ENCODE assay signal across 1 cellular context in the genomic region with DNA sequence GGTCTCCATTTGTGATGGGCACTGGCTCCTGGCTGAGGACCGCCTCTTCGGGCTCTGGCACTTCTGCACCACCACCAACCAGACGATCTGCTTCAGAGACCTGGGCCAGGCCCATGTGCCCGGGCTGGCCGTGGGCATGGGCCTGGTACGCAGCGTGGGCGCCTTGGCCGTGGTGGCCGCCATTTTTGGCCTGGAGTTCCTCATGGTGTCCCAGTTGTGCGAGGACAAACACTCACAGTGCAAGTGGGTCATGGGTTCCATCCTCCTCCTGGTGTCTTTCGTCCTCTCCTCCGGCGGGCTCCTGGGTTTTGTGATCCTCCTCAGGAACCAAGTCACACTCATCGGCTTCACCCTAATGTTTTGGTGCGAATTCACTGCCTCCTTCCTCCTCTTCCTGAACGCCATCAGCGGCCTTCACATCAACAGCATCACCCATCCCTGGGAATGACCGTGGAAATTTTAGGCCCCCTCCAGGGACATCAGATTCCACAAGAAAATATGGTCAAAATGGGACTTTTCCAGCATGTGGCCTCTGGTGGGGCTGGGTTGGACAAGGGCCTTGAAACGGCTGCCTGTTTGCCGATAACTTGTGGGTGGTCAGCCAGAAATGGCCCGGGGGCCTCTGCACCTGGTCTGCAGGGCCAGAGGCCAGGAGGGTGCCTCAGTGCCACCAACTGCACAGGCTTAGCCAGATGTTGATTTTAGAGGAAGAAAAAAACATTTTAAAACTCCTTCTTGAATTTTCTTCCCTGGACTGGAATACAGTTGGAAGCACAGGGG.
TF ChIP-seq lines count a peak whose summit lies in the region.

No MANE protein-coding gene starts in this region.

TF ChIP-seq in HepG2, 621 proteins besides CTCF, POLR2A, EP300 and RAD21:
- peak; percentile 42 for TF ChIP-seq PRPF4 (IDR thresholded peaks at IDR 0.05; ENCODE audit: low read depth, low read length, poor library complexity, severe bottlenecking)
- peak; percentile 89 for TF ChIP-seq AGO2 (optimal IDR thresholded peaks at IDR 0.05; ENCODE audit: low read depth, low read length)
- 0 out of 2 replicates have a peak, but pooled peaks have one; percentile 41 for TF ChIP-seq ZNF430 (CRISPR knock-in tag; IDR thresholded peaks at IDR 0.05)
- TF ChIP-seq, protein P1, sequence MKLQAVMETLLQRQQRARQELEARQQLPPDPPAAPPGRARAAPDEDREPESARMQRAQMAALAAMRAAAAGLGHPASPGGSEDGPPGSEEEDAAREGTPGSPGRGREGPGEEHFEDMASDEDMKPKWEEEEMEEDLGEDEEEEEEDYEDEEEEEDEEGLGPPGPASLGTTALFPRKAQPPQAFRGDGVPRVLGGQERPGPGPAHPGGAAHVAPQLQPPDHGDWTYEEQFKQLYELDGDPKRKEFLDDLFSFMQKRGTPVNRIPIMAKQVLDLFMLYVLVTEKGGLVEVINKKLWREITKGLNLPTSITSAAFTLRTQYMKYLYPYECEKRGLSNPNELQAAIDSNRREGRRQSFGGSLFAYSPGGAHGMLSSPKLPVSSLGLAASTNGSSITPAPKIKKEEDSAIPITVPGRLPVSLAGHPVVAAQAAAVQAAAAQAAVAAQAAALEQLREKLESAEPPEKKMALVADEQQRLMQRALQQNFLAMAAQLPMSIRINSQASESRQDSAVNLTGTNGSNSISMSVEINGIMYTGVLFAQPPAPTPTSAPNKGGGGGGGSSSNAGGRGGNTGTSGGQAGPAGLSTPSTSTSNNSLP (IDR thresholded peaks at IDR 0.05; ENCODE audit: low read depth, low read length), result no peak
- TF ChIP-seq ZBTB38 (CRISPR knock-in tag; IDR thresholded peaks at IDR 0.05), result peak; percentile 98
- peak; percentile 13; the same call in 1 of the 2 replicates for TF ChIP-seq ZNF276 (CRISPR knock-in tag; IDR thresholded peaks at IDR 0.05; ENCODE audit: low read depth)
- TF ChIP-seq HIVEP1 (CRISPR knock-in tag; IDR thresholded peaks at IDR 0.05), result 0 out of 2 replicates have a peak, but pooled peaks have one; percentile 33
- TF ChIP-seq HNF1B (CRISPR knock-in tag; IDR thresholded peaks at IDR 0.05), result 0 out of 2 replicates have a peak, but pooled peaks have one; percentile 18
- 0 out of 2 replicates have a peak, but pooled peaks have one; percentile 23 for TF ChIP-seq ZNF746 (CRISPR knock-in tag; IDR thresholded peaks at IDR 0.05)
- TF ChIP-seq, protein P2, sequence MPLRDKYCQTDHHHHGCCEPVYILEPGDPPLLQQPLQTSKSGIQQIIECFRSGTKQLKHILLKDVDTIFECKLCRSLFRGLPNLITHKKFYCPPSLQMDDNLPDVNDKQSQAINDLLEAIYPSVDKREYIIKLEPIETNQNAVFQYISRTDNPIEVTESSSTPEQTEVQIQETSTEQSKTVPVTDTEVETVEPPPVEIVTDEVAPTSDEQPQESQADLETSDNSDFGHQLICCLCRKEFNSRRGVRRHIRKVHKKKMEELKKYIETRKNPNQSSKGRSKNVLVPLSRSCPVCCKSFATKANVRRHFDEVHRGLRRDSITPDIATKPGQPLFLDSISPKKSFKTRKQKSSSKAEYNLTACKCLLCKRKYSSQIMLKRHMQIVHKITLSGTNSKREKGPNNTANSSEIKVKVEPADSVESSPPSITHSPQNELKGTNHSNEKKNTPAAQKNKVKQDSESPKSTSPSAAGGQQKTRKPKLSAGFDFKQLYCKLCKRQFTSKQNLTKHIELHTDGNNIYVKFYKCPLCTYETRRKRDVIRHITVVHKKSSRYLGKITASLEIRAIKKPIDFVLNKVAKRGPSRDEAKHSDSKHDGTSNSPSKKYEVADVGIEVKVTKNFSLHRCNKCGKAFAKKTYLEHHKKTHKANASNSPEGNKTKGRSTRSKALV (CRISPR knock-in tag; IDR thresholded peaks at IDR 0.05), result 0 out of 2 replicates have a peak, but pooled peaks have one; percentile 3
- peak; percentile 60; the same call in 1 of the 2 replicates for TF ChIP-seq HNRNPL (IDR thresholded peaks at IDR 0.05; ENCODE audit: low read depth, low read length)
- 0 out of 2 replicates have a peak, but pooled peaks have one; percentile 71 for TF ChIP-seq ZNF572 (CRISPR knock-in tag; IDR thresholded peaks at IDR 0.05)
- TF ChIP-seq ZC3H13 (CRISPR knock-in tag; IDR thresholded peaks at IDR 0.05), result 0 out of 2 replicates have a peak, but pooled peaks have one; percentile 20
- 0 out of 2 replicates have a peak, but pooled peaks have one; percentile 82 for TF ChIP-seq GLMP (CRISPR knock-in tag; IDR thresholded peaks at IDR 0.05; ENCODE audit: borderline replicate concordance)
- no peak for TF ChIP-seq ZNF558 (CRISPR knock-in tag; IDR thresholded peaks at IDR 0.05; ENCODE audit: borderline replicate concordance)
- TF ChIP-seq ZNF354B (CRISPR knock-in tag; IDR thresholded peaks at IDR 0.05), result no peak
- TF ChIP-seq RBFOX2 (IDR thresholded peaks at IDR 0.05; ENCODE audit: low read depth, low read length), result peak; percentile 72
- TF ChIP-seq, protein P3, sequence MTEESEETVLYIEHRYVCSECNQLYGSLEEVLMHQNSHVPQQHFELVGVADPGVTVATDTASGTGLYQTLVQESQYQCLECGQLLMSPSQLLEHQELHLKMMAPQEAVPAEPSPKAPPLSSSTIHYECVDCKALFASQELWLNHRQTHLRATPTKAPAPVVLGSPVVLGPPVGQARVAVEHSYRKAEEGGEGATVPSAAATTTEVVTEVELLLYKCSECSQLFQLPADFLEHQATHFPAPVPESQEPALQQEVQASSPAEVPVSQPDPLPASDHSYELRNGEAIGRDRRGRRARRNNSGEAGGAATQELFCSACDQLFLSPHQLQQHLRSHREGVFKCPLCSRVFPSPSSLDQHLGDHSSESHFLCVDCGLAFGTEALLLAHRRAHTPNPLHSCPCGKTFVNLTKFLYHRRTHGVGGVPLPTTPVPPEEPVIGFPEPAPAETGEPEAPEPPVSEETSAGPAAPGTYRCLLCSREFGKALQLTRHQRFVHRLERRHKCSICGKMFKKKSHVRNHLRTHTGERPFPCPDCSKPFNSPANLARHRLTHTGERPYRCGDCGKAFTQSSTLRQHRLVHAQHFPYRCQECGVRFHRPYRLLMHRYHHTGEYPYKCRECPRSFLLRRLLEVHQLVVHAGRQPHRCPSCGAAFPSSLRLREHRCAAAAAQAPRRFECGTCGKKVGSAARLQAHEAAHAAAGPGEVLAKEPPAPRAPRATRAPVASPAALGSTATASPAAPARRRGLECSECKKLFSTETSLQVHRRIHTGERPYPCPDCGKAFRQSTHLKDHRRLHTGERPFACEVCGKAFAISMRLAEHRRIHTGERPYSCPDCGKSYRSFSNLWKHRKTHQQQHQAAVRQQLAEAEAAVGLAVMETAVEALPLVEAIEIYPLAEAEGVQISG (CRISPR knock-in tag; IDR thresholded peaks at IDR 0.05), result no peak
- 0 out of 2 replicates have a peak, but pooled peaks have one; percentile 31 for TF ChIP-seq ZXDC (CRISPR knock-in tag; IDR thresholded peaks at IDR 0.05)
- TF ChIP-seq FUBP1 (CRISPR knock-in tag; IDR thresholded peaks at IDR 0.05; ENCODE audit: borderline replicate concordance), result no peak
- peak; percentile 68 for TF ChIP-seq AGO1 (IDR thresholded peaks at IDR 0.05; ENCODE audit: low read depth, low read length, poor library complexity, severe bottlenecking)
- peak; percentile 1 for TF ChIP-seq HNRNPLL (IDR thresholded peaks at IDR 0.05; ENCODE audit: low read depth, low read length, poor library complexity, severe bottlenecking)
- TF ChIP-seq IKZF5 (CRISPR knock-in tag; IDR thresholded peaks at IDR 0.05), result peak; percentile 8; the same call in 1 of the 2 replicates
- TF ChIP-seq, protein P4, sequence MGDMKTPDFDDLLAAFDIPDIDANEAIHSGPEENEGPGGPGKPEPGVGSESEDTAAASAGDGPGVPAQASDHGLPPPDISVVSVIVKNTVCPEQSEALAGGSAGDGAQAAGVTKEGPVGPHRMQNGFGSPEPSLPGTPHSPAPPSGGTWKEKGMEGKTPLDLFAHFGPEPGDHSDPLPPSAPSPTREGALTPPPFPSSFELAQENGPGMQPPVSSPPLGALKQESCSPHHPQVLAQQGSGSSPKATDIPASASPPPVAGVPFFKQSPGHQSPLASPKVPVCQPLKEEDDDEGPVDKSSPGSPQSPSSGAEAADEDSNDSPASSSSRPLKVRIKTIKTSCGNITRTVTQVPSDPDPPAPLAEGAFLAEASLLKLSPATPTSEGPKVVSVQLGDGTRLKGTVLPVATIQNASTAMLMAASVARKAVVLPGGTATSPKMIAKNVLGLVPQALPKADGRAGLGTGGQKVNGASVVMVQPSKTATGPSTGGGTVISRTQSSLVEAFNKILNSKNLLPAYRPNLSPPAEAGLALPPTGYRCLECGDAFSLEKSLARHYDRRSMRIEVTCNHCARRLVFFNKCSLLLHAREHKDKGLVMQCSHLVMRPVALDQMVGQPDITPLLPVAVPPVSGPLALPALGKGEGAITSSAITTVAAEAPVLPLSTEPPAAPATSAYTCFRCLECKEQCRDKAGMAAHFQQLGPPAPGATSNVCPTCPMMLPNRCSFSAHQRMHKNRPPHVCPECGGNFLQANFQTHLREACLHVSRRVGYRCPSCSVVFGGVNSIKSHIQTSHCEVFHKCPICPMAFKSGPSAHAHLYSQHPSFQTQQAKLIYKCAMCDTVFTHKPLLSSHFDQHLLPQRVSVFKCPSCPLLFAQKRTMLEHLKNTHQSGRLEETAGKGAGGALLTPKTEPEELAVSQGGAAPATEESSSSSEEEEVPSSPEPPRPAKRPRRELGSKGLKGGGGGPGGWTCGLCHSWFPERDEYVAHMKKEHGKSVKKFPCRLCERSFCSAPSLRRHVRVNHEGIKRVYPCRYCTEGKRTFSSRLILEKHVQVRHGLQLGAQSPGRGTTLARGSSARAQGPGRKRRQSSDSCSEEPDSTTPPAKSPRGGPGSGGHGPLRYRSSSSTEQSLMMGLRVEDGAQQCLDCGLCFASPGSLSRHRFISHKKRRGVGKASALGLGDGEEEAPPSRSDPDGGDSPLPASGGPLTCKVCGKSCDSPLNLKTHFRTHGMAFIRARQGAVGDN (CRISPR knock-in tag; IDR thresholded peaks at IDR 0.05), result peak; percentile 71
- TF ChIP-seq ZKSCAN8 (CRISPR knock-in tag; IDR thresholded peaks at IDR 0.05; ENCODE audit: borderline replicate concordance), result no peak
